ENCODE assay signal across 8 cellular contexts in genomic region chr11:102287963-102288744, GRCh38. TPM values are rescaled to one million over a fixed set of nuclear protein-coding genes. Genes with fewer than 3 reads are reported as not detected.
A peak's percentile ranks its signal among the peaks of the same experiment; 100 is the strongest.
DNase-seq lines count a peak whose midpoint lies in the region; ATAC-seq, FAIRE-seq and TF ChIP-seq lines count a peak whose summit lies in the region.

No MANE protein-coding gene starts in this region.

- H3K4me2 ChIP-seq in A549: peak overlapping the region; percentile 66
- peak overlapping the region; percentile 75 for H3K4me2 ChIP-seq in PC-3 (ENCODE audit: low read length)
- no peak overlapping the region; the same call in 1 of the 2 replicates for H3K4me2 ChIP-seq in K562 (ENCODE audit: insufficient read depth, low read length)

- no peak for TF ChIP-seq POLR2A in A549 (IDR thresholded peaks at IDR 0.05; ENCODE audit: low read length)
- no peak for TF ChIP-seq POLR2A in K562 (conservative IDR thresholded peaks at IDR 0.05)

- H3K9me3 Mint-ChIP-seq in immature natural killer cell: no peaks in the 10 kb centered on the region
- H3K9me3 Mint-ChIP-seq in stimulated activated memory B cell treated with anti-CD40 and anti-IgM and Interleukin-4, amounts not matched to agents 10 μg/mL and 1 μg/mL and 100 μg/mL, for 72 hours: no peaks in the 10 kb centered on the region

- H3K36me3 Mint-ChIP-seq in immature natural killer cell: no peaks in the 10 kb centered on the region
- no peaks in the 10 kb centered on the region for H3K36me3 Mint-ChIP-seq in stimulated activated memory B cell treated with anti-CD40 and anti-IgM and Interleukin-4, amounts not matched to agents 10 μg/mL and 1 μg/mL and 100 μg/mL, for 72 hours

- H2AFZ ChIP-seq in PC-3 (ENCODE audit: low read length) (peak overlapping the region; percentile 90), K562 (ENCODE audit: low read depth, low read length) (peak overlapping the region; percentile 80)

- H3K27me3 ChIP-seq in H7 (ENCODE audit: control insufficient read depth, insufficient read depth, low read length) (no peaks in the 10 kb centered on the region), PC-3 (ENCODE audit: low read length) (no peaks in the 10 kb centered on the region), K562 (ENCODE audit: control insufficient read depth in 2 of 2, insufficient read depth in 2 of 2, low read length in 2 of 2) (peaks cover 0 to 5% of the 10 kb centered on the region in 2 experiments; a peak in 2 of 5 replicates)

- POLR2A ChIA-PET in A549 (lab: Yijun Ruan, JAX) (no interaction called here), PC-3 (lab: Charles Lee; ENCODE audit: unreplicated experiment) (interaction anchor here (0.5 to 0.6 kb wide), 2 partner anchors 18 to 220 kb away, joined by 3 read pairs; no protein-coding TSS in a partner anchor), K562 (lab: Yijun Ruan, JAX) (no interaction called here)

- H3K4me1 ChIP-seq in A549: peaks cover 28% of the 10 kb centered on the region; the same call in 2 of the 3 replicates
- peaks cover 40% of the 10 kb centered on the region for H3K4me1 ChIP-seq in PC-3 (ENCODE audit: insufficient read depth, low read length)
- peaks cover 0 to 6% of the 10 kb centered on the region in 2 experiments; a peak in 2 of 5 replicates for H3K4me1 ChIP-seq in K562 (replicated peaks in 1 of 2; ENCODE audit: control insufficient read depth in 2 of 2, insufficient read depth in 2 of 2, low read length in 2 of 2)

- ATAC-seq in A549 (peak; percentile 89 to 95), PC-3 (peak; percentile 70), K562 (peak; percentile 95)
- ATAC-seq in stimulated activated memory B cell treated with anti-CD40 and anti-IgM and Interleukin-4, amounts not matched to agents 10 μg/mL and 1 μg/mL and 100 μg/mL, for 72 hours: peak; percentile 81

- H3K79me2 ChIP-seq in PC-3 (ENCODE audit: low read length) (no peaks in the 10 kb centered on the region), K562 (ENCODE audit: control insufficient read depth, insufficient read depth, low read length) (no peaks in the 10 kb centered on the region)

- peak overlapping the region in 1 of 5 donors; percentile 14 for H3K4me3 Mint-ChIP-seq in immature natural killer cell
- peak overlapping the region; percentile 66 for H3K4me3 Mint-ChIP-seq in stimulated activated memory B cell treated with anti-CD40 and anti-IgM and Interleukin-4, amounts not matched to agents 10 μg/mL and 1 μg/mL and 100 μg/mL, for 72 hours

- in situ Hi-C loops in K562 (cut with MboI): loop anchor here (5.0 to 10.0 kb wide), 2 partner anchors 54 to 207 kb away; no protein-coding TSS in a partner anchor

- no peak for TF ChIP-seq EP300 in A549 (IDR thresholded peaks at IDR 0.05)
- no peak for TF ChIP-seq EP300 in K562 (IDR thresholded peaks at IDR 0.05; ENCODE audit: low read length)

- H3K27me3 Mint-ChIP-seq in immature natural killer cell (ENCODE audit: low read depth in 3 of 3): peaks cover 0 to 2% (median 2%) of the 10 kb centered on the region in 3 donors
- no peaks in the 10 kb centered on the region for H3K27me3 Mint-ChIP-seq in stimulated activated memory B cell treated with anti-CD40 and anti-IgM and Interleukin-4, amounts not matched to agents 10 μg/mL and 1 μg/mL and 100 μg/mL, for 72 hours

- BruUV-seq in PC-3 (replicated peaks; lab: Mats Ljungman, UMichigan): no TSS peak
- no TSS peak for BruUV-seq in K562 (replicated peaks; lab: Mats Ljungman, UMichigan)

- H4K20me1 ChIP-seq in PC-3 (ENCODE audit: low read length) (no peaks in the 10 kb centered on the region), K562 (replicated peaks; ENCODE audit: control insufficient read depth, insufficient read depth, low read length) (no peaks in the 10 kb centered on the region)

- H3K36me3 ChIP-seq in H7 (replicated peaks; ENCODE audit: control insufficient read depth, insufficient read depth, low read length): no peaks in the 10 kb centered on the region
- no peaks in the 10 kb centered on the region for H3K36me3 ChIP-seq in KOPT-K1 (ENCODE audit: insufficient read depth, low read length)
- no peaks in the 10 kb centered on the region for H3K36me3 ChIP-seq in PC-3 (ENCODE audit: low read depth, low read length)
- H3K36me3 ChIP-seq in K562 (ENCODE audit: control insufficient read depth, insufficient read depth, low read length): no peaks in the 10 kb centered on the region

- H3K9ac ChIP-seq in PC-3 (ENCODE audit: low read length) (peak overlapping the region; percentile 30; the same call in 1 of the 2 replicates), K562 (ENCODE audit: insufficient read depth in 1 of 2, low read depth in 2 of 2, low read length in 2 of 2) (no peak overlapping the region)

- H3F3A ChIP-seq in PC-3 (ENCODE audit: low read length, unreplicated experiment): no peaks in the 10 kb centered on the region

- FAIRE-seq in A549 (lab: Jason Lieb, UNC) (no peak), K562 (lab: Jason Lieb, UNC) (peak; percentile 94)

- CTCF ChIA-PET in A549 (lab: Yijun Ruan, JAX): interaction anchor here (0.6 to 4.8 kb wide), 21 partner anchors 8 to 390 kb away, joined by 3 to 38 read pairs (median 4); partner anchors contain the start of gene BIRC3
- CTCF ChIA-PET in PC-3 (lab: Charles Lee): interaction anchor here (0.6 kb wide), 1 partner anchor 191 kb away, joined by 4 read pairs; no protein-coding TSS in a partner anchor
- CTCF ChIA-PET in K562 (lab: Yijun Ruan, JAX; ENCODE audit: low intra/inter-chr PET ratio): interaction anchor here (1.9 kb wide), 1 partner anchor 207 kb away, joined by 13 read pairs; no protein-coding TSS in a partner anchor

- H3K9me3 ChIP-seq in A549 (no peaks in the 10 kb centered on the region), KOPT-K1 (ENCODE audit: insufficient read depth, low read length, poor library complexity, severe bottlenecking) (no peaks in the 10 kb centered on the region), PC-3 (ENCODE audit: low read length) (no peaks in the 10 kb centered on the region), K562 (replicated peaks; ENCODE audit: control insufficient read depth, insufficient read depth, low read depth, low read length) (no peaks in the 10 kb centered on the region)

- no peaks in the 10 kb centered on the region for H3K9me1 ChIP-seq in K562 (ENCODE audit: control insufficient read depth, insufficient read depth, low read length)

- peaks cover 5 to 6% of the 10 kb centered on the region in 2 donors for H3K4me1 Mint-ChIP-seq in immature natural killer cell
- peaks cover 20% of the 10 kb centered on the region for H3K4me1 Mint-ChIP-seq in stimulated activated memory B cell treated with anti-CD40 and anti-IgM and Interleukin-4, amounts not matched to agents 10 μg/mL and 1 μg/mL and 100 μg/mL, for 72 hours

- H3K27ac Mint-ChIP-seq in immature natural killer cell: peak overlapping the region in 3 of 6 donors; percentile 1 to 28 (median 1)
- peak overlapping the region; percentile 68 for H3K27ac Mint-ChIP-seq in stimulated activated memory B cell treated with anti-CD40 and anti-IgM and Interleukin-4, amounts not matched to agents 10 μg/mL and 1 μg/mL and 100 μg/mL, for 72 hours

- TF ChIP-seq RAD21 in A549 (conservative IDR thresholded peaks at IDR 0.05 in 1 of 2, IDR thresholded peaks at IDR 0.05 in 1 of 2) (peak; percentile 76 to 83), K562 (CRISPR knock-in tag; conservative IDR thresholded peaks at IDR 0.05 in 1 of 2, IDR thresholded peaks at IDR 0.05 in 1 of 2) (peak; percentile 77 to 80)

- H3K4me3 ChIP-seq in A549 (no peak overlapping the region; the same call in 2 of the 3 replicates), H7 (ENCODE audit: insufficient read depth, low read depth, low read length) (no peak overlapping the region), PC-3 (ENCODE audit: low read length) (peak overlapping the region; percentile 52), K562 (no peak overlapping the region)

- TF ChIP-seq CTCF in A549 (IDR thresholded peaks at IDR 0.05) (peak; percentile 70), PC-3 (conservative IDR thresholded peaks at IDR 0.05; ENCODE audit: low read depth, low read length) (peak; percentile 93), K562 (IDR thresholded peaks at IDR 0.05 in 2 of 3, conservative IDR thresholded peaks at IDR 0.05 in 1 of 3; ENCODE audit: insufficient read depth in 2 of 3, low read depth in 1 of 3, low read length in 3 of 3) (peak; percentile 59 to 87 (median 68))

- H3K27ac ChIP-seq in A549 (peak overlapping the region; percentile 57 to 72; a peak in 5 of 6 replicates), KOPT-K1 (ENCODE audit: low read depth, low read length, poor library complexity, severe bottlenecking) (peak overlapping the region; percentile 45), PC-3 (ENCODE audit: low read length) (peak overlapping the region; percentile 13), K562 (ENCODE audit: extremely low read depth, low read depth, low read length) (no peak overlapping the region)

- peak; percentile 66 to 80 for DNase-seq in A549 (ENCODE audit: low read depth in 1 of 2, low spot score in 1 of 2)
- DNase-seq in GM04503 (ENCODE audit: low read depth): peak; percentile 31
- DNase-seq in H7: peak; percentile 80
- DNase-seq in PC-3: peak; percentile 96
- peak; percentile 56 to 76 (median 64) for DNase-seq in K562 (ENCODE audit: extremely low read depth in 1 of 4, low spot score in 3 of 4)
- DNase-seq in immature natural killer cell: peak; percentile 59 to 64 (median 62)

- intact Hi-C loops in PC-3 (cut with micrococcal nuclease): loop anchor here (1.0 to 5.0 kb wide), 5 partner anchors 53 to 426 kb away; no protein-coding TSS in a partner anchor
- intact Hi-C loops in K562 (cut with micrococcal nuclease): loop anchor here (1.0 to 5.0 kb wide), 6 partner anchors 53 to 378 kb away; no protein-coding TSS in a partner anchor

- WGBS in A549 (ENCODE audit: missing lambda C conversion rate): 41% methylated on average over 14 of the region's 14 CpGs
- 12% methylated on average over 13 of the region's 14 CpGs for WGBS in K562 (ENCODE audit: insufficient coverage, low coverage, missing lambda C conversion rate)

- H3K9me2 ChIP-seq in PC-3 (replicated peaks; ENCODE audit: low read length): no peaks in the 10 kb centered on the region

RNA-seq across cellular contexts. Expression of gene BIRC3, which starts 29.1 kb away (rescaled TPM):
- 13.8 and 17.5 TPM in 2 replicates for polyA plus RNA-seq in A549 (2011; rRNA removed)
- 3.4 and 4.0 TPM in 2 replicates for polyA plus RNA-seq in A549 (2012; cell fraction: cytosol; rRNA removed)
- polyA plus RNA-seq in A549 (2012; cell fraction: nucleus; rRNA removed): 1.6 and 3.2 TPM in 2 replicates
- polyA plus RNA-seq in A549 (2017; fragmentation: RNase III; extraction: RNeasy Plus Mini Kit Qiagen cat#74134 plus additional on column Dnase treatment): 10.6 to 27.4 TPM (median 11.3 TPM) in 3 replicates
- polyA minus RNA-seq in A549 (2011; rRNA and poly(A)+ RNA removed): 6.3 and 6.6 TPM in 2 replicates
- 0.18 and 0.52 TPM in 2 replicates for total RNA-seq in H7 (2014; rRNA removed; shearing (Covaris generic))
- 3.9 and 4.2 TPM in 2 replicates for total RNA-seq in PC-3 (2014; rRNA removed)
- 0.09 and 0.16 TPM in 2 replicates for total RNA-seq in K562 (2011; cell fraction: chromatin; rRNA removed; ENCODE audit: low replicate concordance)
- total RNA-seq in K562 (2011; cell fraction: nucleolus; rRNA removed): not detected in 2 replicates
- total RNA-seq in K562 (2011; cell fraction: nucleoplasm; rRNA removed): 0.07 and 0.15 TPM in 2 replicates
- total RNA-seq in K562 (2014; rRNA removed): 0.16 and 0.18 TPM in 2 replicates
- total RNA-seq in K562 (2014; rRNA removed; fragmentation: Illumina TruSeq; extraction: Trizol): 0.25 and 0.26 TPM in 2 replicates
- 0.11 and 0.19 TPM in 2 replicates for total RNA-seq in K562 (2015; rRNA removed; fragmentation: Illumina TruSeq; extraction: Trizol)
- 0.42 and 0.58 TPM in 2 replicates for total RNA-seq in K562 (2021)
- polyA plus RNA-seq in K562 (2011; rRNA removed): 0.16 and 0.20 TPM in 2 replicates
- 0.04 TPM in 1 of 2 replicates, not detected in the other for polyA plus RNA-seq in K562 (2011; cell fraction: cytosol; rRNA removed)
- 0.04 and 0.10 TPM in 2 replicates for polyA plus RNA-seq in K562 (2011; cell fraction: nucleus; rRNA removed)
- 0.18 and 0.54 TPM in 2 replicates for polyA plus RNA-seq in K562 (2012)
- polyA plus RNA-seq in K562 (2014; fragmentation: Illumina TruSeq; extraction: Trizol): 0.21 and 0.27 TPM in 2 replicates
- under 1 TPM; 0.08 to 0.11 TPM for polyA plus RNA-seq in K562 (2014; fragmentation: Nextera tagmentation; extraction: Ambion mirVana)
- polyA plus RNA-seq in K562 (2014; rRNA removed): 0.13 and 2.3 TPM in 2 replicates
- 0.07 and 0.12 TPM in 2 replicates for polyA minus RNA-seq in K562 (2011; rRNA and poly(A)+ RNA removed)
- not detected in 2 replicates for polyA minus RNA-seq in K562 (2011; cell fraction: cytosol; rRNA and poly(A)+ RNA removed)
- 0.22 and 0.27 TPM in 2 replicates for polyA minus RNA-seq in K562 (2011; cell fraction: nucleus; rRNA and poly(A)+ RNA removed)
- polyA plus RNA-seq in immature natural killer cell: 1 to 10 TPM; 5.0 to 7.1 (median 5.5) TPM

RNA-seq across cellular contexts. Expression of gene BIRC2, which starts 58.9 kb away (rescaled TPM):
- 60.4 and 70.9 TPM in 2 replicates for polyA plus RNA-seq in A549 (2011; rRNA removed)
- 10.7 and 13.4 TPM in 2 replicates for polyA plus RNA-seq in A549 (2012; cell fraction: cytosol; rRNA removed)
- 5.6 and 10.4 TPM in 2 replicates for polyA plus RNA-seq in A549 (2012; cell fraction: nucleus; rRNA removed)
- polyA plus RNA-seq in A549 (2017; fragmentation: RNase III; extraction: RNeasy Plus Mini Kit Qiagen cat#74134 plus additional on column Dnase treatment): 22.0 to 26.8 TPM (median 24.2 TPM) in 3 replicates
- 29.3 and 31.1 TPM in 2 replicates for polyA minus RNA-seq in A549 (2011; rRNA and poly(A)+ RNA removed)
- 28.8 and 33.6 TPM in 2 replicates for total RNA-seq in H7 (2014; rRNA removed; shearing (Covaris generic))
- 36.1 and 42.6 TPM in 2 replicates for total RNA-seq in PC-3 (2014; rRNA removed)
- total RNA-seq in K562 (2011; cell fraction: chromatin; rRNA removed; ENCODE audit: low replicate concordance): 35.5 and 77.2 TPM in 2 replicates
- total RNA-seq in K562 (2011; cell fraction: nucleolus; rRNA removed): 22.5 and 23.8 TPM in 2 replicates
- total RNA-seq in K562 (2011; cell fraction: nucleoplasm; rRNA removed): 38.9 and 43.3 TPM in 2 replicates
- total RNA-seq in K562 (2014; rRNA removed): 18.3 and 20.6 TPM in 2 replicates
- 35.6 and 39.0 TPM in 2 replicates for total RNA-seq in K562 (2014; rRNA removed; fragmentation: Illumina TruSeq; extraction: Trizol)
- total RNA-seq in K562 (2015; rRNA removed; fragmentation: Illumina TruSeq; extraction: Trizol): 34.2 and 35.1 TPM in 2 replicates
- 19.9 and 24.7 TPM in 2 replicates for total RNA-seq in K562 (2021)
- 45.9 and 52.2 TPM in 2 replicates for polyA plus RNA-seq in K562 (2011; rRNA removed)
- 17.0 and 35.4 TPM in 2 replicates for polyA plus RNA-seq in K562 (2011; cell fraction: cytosol; rRNA removed)
- 34.8 and 61.2 TPM in 2 replicates for polyA plus RNA-seq in K562 (2011; cell fraction: nucleus; rRNA removed)
- 19.6 and 23.2 TPM in 2 replicates for polyA plus RNA-seq in K562 (2012)
- 25.3 and 27.1 TPM in 2 replicates for polyA plus RNA-seq in K562 (2014; fragmentation: Illumina TruSeq; extraction: Trizol)
- polyA plus RNA-seq in K562 (2014; fragmentation: Nextera tagmentation; extraction: Ambion mirVana): 10 to 100 TPM; 14.3 to 20.7 TPM
- polyA plus RNA-seq in K562 (2014; rRNA removed): 17.1 and 17.9 TPM in 2 replicates
- 51.8 and 76.0 TPM in 2 replicates for polyA minus RNA-seq in K562 (2011; rRNA and poly(A)+ RNA removed)
- polyA minus RNA-seq in K562 (2011; cell fraction: cytosol; rRNA and poly(A)+ RNA removed): 10.3 and 15.7 TPM in 2 replicates
- 36.6 and 80.8 TPM in 2 replicates for polyA minus RNA-seq in K562 (2011; cell fraction: nucleus; rRNA and poly(A)+ RNA removed)
- polyA plus RNA-seq in immature natural killer cell: 10 to 100 TPM; 30.8 to 44.5 (median 35.4) TPM

Comparison
In these comparisons a context has a peak if more than half of its experiments do, and no peak if none do; other contexts are left out.
1. DNase-seq: peak in every context shown above with its lines; median percentile 96 in PC-3; 80 in H7; 73 in A549; 64 in K562; 62 in immature natural killer cell; 31 in GM04503.
2. Of the 35 proteins assayed by ChIP-seq in both K562 and A549: peak only in K562: EHMT2; only in A549: none; in both: CTCF, RAD21 and SMC3; in neither: 30; mixed calls (peak in some experiments, not most) for 1.